ENCODE assay signal across 26 cellular contexts in the genomic region with DNA sequence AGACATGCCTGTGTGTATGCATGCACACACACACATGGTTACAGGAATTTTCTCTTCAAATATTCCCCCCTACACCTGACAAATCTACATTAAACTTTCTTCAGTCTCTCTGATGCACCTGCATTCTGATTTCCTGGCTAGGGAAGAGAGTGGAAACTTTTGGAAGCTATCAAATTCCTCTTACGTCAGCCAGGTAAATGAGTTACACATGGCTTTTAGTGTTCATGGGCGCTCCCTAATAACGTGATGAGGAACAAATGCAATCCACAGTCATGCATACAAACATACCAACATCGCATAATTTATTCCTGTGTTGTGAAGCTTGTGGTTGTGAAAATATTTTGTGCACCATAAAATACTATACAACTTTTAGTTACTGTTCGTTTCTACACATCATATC. TPM values are rescaled to one million over a fixed set of nuclear protein-coding genes. Genes with fewer than 3 reads are reported as not detected.
"Had no signal": no experiment of that assay in that cellular context is flagged by ENCODE, and none has a peak within 500 bp of the region (broad histone marks: within the 10 kb centered on the region; RNA-seq: fewer than 3 reads in every experiment).

No MANE protein-coding gene starts in this region.

- DNase-seq: heart right ventricle; islet precursor cell; left cardiac atrium; left lung; lower lobe of right lung; mammary epithelial cell; mesenchymal stem cell; naive thymus-derived CD8-positive, alpha-beta T cell; nucleus accumbens; pancreas; posterior cingulate gyrus; psoas muscle; right lobe of liver; stimulated activated CD4-positive, alpha-beta T cell treated with anti-CD3 and anti-CD28 coated beads, Interleukin-12 subunit alpha, Interleukin-12 subunit beta, amount 100 ng/mL, for 4 hours; stimulated activated CD4-positive, alpha-beta T cell treated with anti-CD3 and anti-CD28 coated beads, Interleukin-15, amount 100 ng/mL, for 24 hours; stimulated activated CD4-positive, alpha-beta T cell treated with anti-CD3 and anti-CD28 coated beads, Interleukin-4, amount 100 ng/mL, for 24 hours; stimulated activated naive CD4-positive, alpha-beta T cell; tibial artery; trophoblast cell; upper lobe of right lung had no signal

- H2AFZ ChIP-seq: hepatocyte had no signal

- H3K27me3 ChIP-seq: hepatocyte, left lung, pancreas, right atrium auricular region, right lobe of liver, suprapubic skin, upper lobe of right lung had no signal

- ATAC-seq: heart right ventricle; left cardiac atrium; left lung; naive thymus-derived CD8-positive, alpha-beta T cell; psoas muscle; right lobe of liver; stimulated activated effector memory CD8-positive, alpha-beta T cell treated with anti-CD3 and anti-CD28 coated beads, Interleukin-12 subunit alpha, Interleukin-12 subunit beta, amount 100 ng/mL, for 72 hours; upper lobe of right lung had no signal

- H3K9me3 ChIP-seq: heart right ventricle, left lung, lower lobe of right lung, pancreas, psoas muscle, right atrium auricular region, right lobe of liver, suprapubic skin, thoracic aorta, tibial artery, upper lobe of right lung had no signal

- H3K79me2 ChIP-seq: hepatocyte had no signal

- H3K27ac ChIP-seq: heart right ventricle, hepatocyte, left lung, lower lobe of right lung, pancreas, psoas muscle, right atrium auricular region, right lobe of liver, suprapubic skin, thoracic aorta, tibial artery, upper lobe of right lung had no signal

- H3K4me3 ChIP-seq: heart right ventricle, hepatocyte, left lung, lower lobe of right lung, pancreas, psoas muscle, right atrium auricular region, right lobe of liver, suprapubic skin, thoracic aorta, tibial artery, upper lobe of right lung had no signal

- H3K4me2 ChIP-seq: hepatocyte had no signal

- H3K4me1 ChIP-seq: heart right ventricle, left lung, lower lobe of right lung, pancreas, psoas muscle, right atrium auricular region, suprapubic skin, tibial artery, upper lobe of right lung had no signal

- H3K36me3 ChIP-seq: heart right ventricle, left lung, lower lobe of right lung, pancreas, right atrium auricular region, right lobe of liver, suprapubic skin, thoracic aorta, tibial artery, upper lobe of right lung had no signal

RNA-seq across cellular contexts. Expression of gene BMP3, which starts 34.9 kb away (rescaled TPM):
- total RNA-seq: naive thymus-derived CD8-positive, alpha-beta T cell; osteoblast; right lobe of liver had no signal
